ENCODE assay signal across 8 cellular contexts in the genomic region with DNA sequence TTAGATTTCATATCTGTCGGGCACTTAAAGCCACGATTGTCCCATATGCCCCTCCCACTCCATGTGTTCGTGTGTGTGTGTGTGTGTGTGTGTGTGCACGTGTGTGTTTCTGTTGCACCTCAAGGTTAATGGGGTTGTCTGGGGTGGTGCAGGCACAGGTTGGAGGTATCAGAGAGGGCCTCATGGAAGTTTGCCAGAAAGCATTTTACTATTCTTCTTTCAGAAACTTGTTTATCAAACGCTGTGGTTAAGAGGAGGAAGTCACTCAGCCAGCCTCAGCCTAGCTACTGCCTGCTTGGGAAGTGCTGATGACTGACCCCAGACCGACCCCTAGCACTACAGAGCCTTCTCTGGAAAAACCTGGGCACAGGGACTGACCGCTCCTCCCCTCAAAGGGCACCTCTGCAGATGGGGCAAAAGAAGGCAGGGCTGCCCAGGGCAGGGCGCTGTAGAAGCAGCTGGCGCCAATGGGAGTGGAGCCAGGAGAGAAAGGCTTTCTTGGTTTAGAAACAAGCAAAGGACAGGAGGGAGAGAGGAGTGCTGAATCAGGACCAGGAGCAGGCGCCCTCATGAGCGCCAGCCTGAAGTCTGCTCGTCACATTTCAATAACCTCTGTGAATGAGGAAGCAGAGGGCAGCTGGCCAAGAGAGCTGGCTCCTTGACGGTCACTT. TPM values are rescaled to one million over a fixed set of nuclear protein-coding genes. Genes with fewer than 3 reads are reported as not detected.
DNase-seq lines count a peak whose midpoint lies in the region; ATAC-seq and TF ChIP-seq lines count a peak whose summit lies in the region.

No MANE protein-coding gene starts in this region.

- H3K36me3 ChIP-seq in lower lobe of right lung = no peaks in the 10 kb centered on the region

- H3K27ac ChIP-seq in lower lobe of right lung = no peak overlapping the region

- peaks cover 23% of the 10 kb centered on the region for H3K4me1 ChIP-seq in lower lobe of right lung

- DNase-seq in NAMALWA (ENCODE audit: low spot score) = peak; percentile 39
- DNase-seq in activated T-cell treated with anti-CD3 and anti-CD28 coated beads, Interleukin-2, amount 50 U/mL, for 1 hour = peak; percentile 29
- no peak for DNase-seq in lower lobe of right lung
- no peak for DNase-seq in superior temporal gyrus (ENCODE audit: extremely low spot score)
- DNase-seq in DMS53 (lab: John Stamatoyannopoulos, UW) = no peak
- no peak for DNase-seq in hippocampal formation (lab: John Stamatoyannopoulos, UW)

- H3K27me3 ChIP-seq in lower lobe of right lung (ENCODE audit: low read depth) = peaks cover 22% of the 10 kb centered on the region

- intact Hi-C loops in lower lobe of right lung (cut with DNase I) = no loop called here

- no peak for TF ChIP-seq CTCF in lower lobe of right lung (IDR thresholded peaks at IDR 0.05)

- H3K4me3 ChIP-seq in lower lobe of right lung = peak overlapping the region; percentile 11

- H3K9me3 ChIP-seq in lower lobe of right lung = no peaks in the 10 kb centered on the region

- ATAC-seq in GM18502 (IDR thresholded peaks at IDR 0.05; ENCODE audit: poor library complexity, unreplicated experiment) = peak; percentile 66
- peak; percentile 59 to 71 for ATAC-seq in lower lobe of right lung
- no peak for ATAC-seq in HG03354 (IDR thresholded peaks at IDR 0.05; ENCODE audit: poor library complexity, severe bottlenecking, unreplicated experiment)

RNA-seq across cellular contexts. Expression of a gene that starts 3.9 kb away (rescaled TPM):
- 0.06 TPM for total RNA-seq in lower lobe of right lung

Comparison
In these comparisons a context has a peak if more than half of its experiments do, and no peak if none do; other contexts are left out.
1. DNase-seq: peak in NAMALWA (single experiment) and activated T-cell treated with anti-CD3 and anti-CD28 coated beads, Interleukin-2, amount 50 U/mL, for 1 hour (single experiment); none in lower lobe of right lung (single experiment), superior temporal gyrus (single experiment), DMS53 (single experiment) and hippocampal formation (0 of 2).